Comparison of ENCODE assay signal across 9 cellular contexts in genomic region chr1:240091614-240092300, GRCh38. TPM values are rescaled to one million over a fixed set of nuclear protein-coding genes. Genes with fewer than 3 reads are reported as not detected.
DNase-seq lines count a peak whose midpoint lies in the region; ATAC-seq and TF ChIP-seq lines count a peak whose summit lies in the region.
"Had no signal": no experiment of that assay in that cellular context is flagged by ENCODE, and none has a peak within 500 bp of the region (broad histone marks: within the 10 kb centered on the region; RNA-seq: fewer than 3 reads in every experiment).

TSS of gene FMN2 (plus strand) at chr1:240091883. CDS start at chr1:240092110, 227 bp downstream.

- peak within 1 kb of the TSS in 1 of 2 donors; percentile 15 for H3K9ac ChIP-seq in stomach smooth muscle (ENCODE audit: low read length in 2 of 2)

- H3K27me3 ChIP-seq in stomach smooth muscle (ENCODE audit: control insufficient read depth in 1 of 2, insufficient read depth in 2 of 2, low read length in 2 of 2): peaks cover 0 to 26% of the 10 kb centered on the region in 2 donors

- H3K4me1 Mint-ChIP-seq in brain: peaks cover 46% of the 10 kb centered on the region

- DNase-seq in NCI-H2107 (lab: John Stamatoyannopoulos, UW): peak; percentile 79
- peak; percentile 8 for DNase-seq in kidney tubule cell (ENCODE audit: low spot score)
- DNase-seq in activated CD4-positive, alpha-beta T cell treated with anti-CD3 and anti-CD28 coated beads, Interleukin-2, amount 50 U/mL, for 48 hours: no peak
- no peak for DNase-seq in SW480 (ENCODE audit: low spot score)

- no peaks in the 10 kb centered on the region for H3K36me3 ChIP-seq in stomach smooth muscle (ENCODE audit: control insufficient read depth in 2 of 2, insufficient read depth in 2 of 2, low read length in 2 of 2)

- TF ChIP-seq CTCF in brain (conservative IDR thresholded peaks at IDR 0.05): no peak

- H3K36me3 Mint-ChIP-seq in brain: no peaks in the 10 kb centered on the region

- peaks cover 17% of the 10 kb centered on the region for H3K4me1 ChIP-seq in stomach smooth muscle (ENCODE audit: control insufficient read depth, insufficient read depth, low read length)

- H3K9me3 Mint-ChIP-seq in brain: no peaks in the 10 kb centered on the region
- H3K9me3 Mint-ChIP-seq: T-helper 1 cell treated with Interleukin-12 subunit alpha and Interleukin-12 subunit beta and Interleukin-4 antibody, amounts not matched to agents 30 μg/mL and 1 μg/mL, for 36 hours had no signal

- H3K27ac Mint-ChIP-seq in brain: peak within 1 kb of the TSS; percentile 77 to 94 (median 89)
- H3K27ac Mint-ChIP-seq: T-helper 1 cell treated with Interleukin-12 subunit alpha and Interleukin-12 subunit beta and Interleukin-4 antibody, amounts not matched to agents 30 μg/mL and 1 μg/mL, for 36 hours had no signal

- H3K9me3 ChIP-seq in stomach smooth muscle (ENCODE audit: control insufficient read depth in 2 of 2, low read length in 2 of 2): no peaks in the 10 kb centered on the region

- peaks cover 22% of the 10 kb centered on the region for H3K27me3 Mint-ChIP-seq in brain

- ATAC-seq in GM18868 (IDR thresholded peaks at IDR 0.05; ENCODE audit: unreplicated experiment) (peak; percentile 61), GM21528 (IDR thresholded peaks at IDR 0.05; ENCODE audit: low FRiP score, unreplicated experiment) (no peak)

- H3K4me3 Mint-ChIP-seq in brain: peak within 1 kb of the TSS; percentile 89 to 93 (median 91)
- H3K4me3 Mint-ChIP-seq: T-helper 1 cell treated with Interleukin-12 subunit alpha and Interleukin-12 subunit beta and Interleukin-4 antibody, amounts not matched to agents 30 μg/mL and 1 μg/mL, for 36 hours had no signal

- H3K27ac ChIP-seq in stomach smooth muscle (ENCODE audit: low read length): no peak within 1 kb of the TSS

- peak within 1 kb of the TSS; percentile 66 to 77 for H3K4me3 ChIP-seq in stomach smooth muscle (ENCODE audit: low read length in 2 of 2)

RNA-seq across cellular contexts. Expression of gene FMN2, which starts in this region (rescaled TPM):
- 40.2 TPM for polyA plus RNA-seq in brain (ENCODE audit: insufficient read depth, low read depth, low replicate concordance)

Comparison
In these comparisons a context has a peak if more than half of its experiments do, and no peak if none do; other contexts are left out.
1. DNase-seq: peak in NCI-H2107 (single experiment) and kidney tubule cell (single experiment); none in activated CD4-positive, alpha-beta T cell treated with anti-CD3 and anti-CD28 coated beads, Interleukin-2, amount 50 U/mL, for 48 hours (0 of 2) and SW480 (single experiment).